Comparison of ENCODE assay signal across 31 cellular contexts in the genomic region with DNA sequence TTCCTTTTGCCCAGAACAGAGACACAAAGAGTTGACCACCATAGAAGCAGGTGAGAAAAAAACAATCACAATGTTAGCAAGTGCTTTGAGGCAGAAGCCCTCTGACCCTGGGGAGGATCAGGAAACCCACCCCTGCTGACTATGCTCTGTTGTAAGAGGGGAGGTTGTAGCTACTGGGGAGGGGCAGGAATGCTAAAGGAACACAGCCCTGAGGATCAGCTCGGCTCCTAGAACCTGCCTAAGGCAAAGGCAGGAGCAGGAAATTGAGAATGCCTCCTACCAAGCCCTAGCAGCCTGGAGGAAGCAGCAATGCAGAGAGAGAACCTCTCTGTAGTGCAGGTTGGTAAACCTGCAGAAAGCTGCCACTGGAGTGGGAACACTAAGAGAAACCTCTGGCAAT.
"Had no signal": no experiment of that assay in that cellular context is flagged by ENCODE, and none has a peak within 500 bp of the region (broad histone marks: within the 10 kb centered on the region; RNA-seq: fewer than 3 reads in every experiment).

No MANE protein-coding gene starts in this region.

- H3K36me3 Mint-ChIP-seq: activated naive CD4-positive, alpha-beta T cell treated with anti-CD3 and anti-CD28 coated beads, Interleukin-2, amount 10 ng/mL, durations not matched to agents 7 days and 5 days; activated naive CD8-positive, alpha-beta T cell treated with anti-CD3 and anti-CD28 coated beads, Interleukin-2, amount 10 ng/mL, durations not matched to agents 7 days and 5 days; brain; stimulated activated naive B cell treated with anti-CD40 and anti-IgM and Interleukin-4, amounts not matched to agents 10 μg/mL and 1 μg/mL and 100 μg/mL, for 72 hours had no signal

- H3K36me3 ChIP-seq: ascending aorta, cardiac muscle cell, colonic mucosa, left ventricle myocardium inferior, pancreas, sigmoid colon, suprapubic skin, tibial artery, upper lobe of right lung had no signal

- H3K4me1 Mint-ChIP-seq: activated naive CD4-positive, alpha-beta T cell treated with anti-CD3 and anti-CD28 coated beads, Interleukin-2, amount 10 ng/mL, durations not matched to agents 7 days and 5 days; activated naive CD8-positive, alpha-beta T cell treated with anti-CD3 and anti-CD28 coated beads, Interleukin-2, amount 10 ng/mL, durations not matched to agents 7 days and 5 days; stimulated activated naive B cell treated with anti-CD40 and anti-IgM and Interleukin-4, amounts not matched to agents 10 μg/mL and 1 μg/mL and 100 μg/mL, for 72 hours had no signal

- DNase-seq: activated CD4-positive, alpha-beta T cell treated with anti-CD3 and anti-CD28 coated beads for 4 hours; activated CD4-positive, alpha-beta T cell treated with anti-CD3 and anti-CD28 coated beads, Interleukin-2, amount 50 U/mL, for 4 hours; activated gamma-delta T cell; activated naive CD4-positive, alpha-beta T cell treated with anti-CD3 and anti-CD28 coated beads, Interleukin-2, amount 10 ng/mL, durations not matched to agents 7 days and 5 days; activated naive CD8-positive, alpha-beta T cell treated with anti-CD3 and anti-CD28 coated beads, Interleukin-2, amount 10 ng/mL, durations not matched to agents 7 days and 5 days; cerebellar nuclear complex; colonic mucosa; effector memory CD4-positive, alpha-beta T cell; foreskin fibroblast; head of caudate nucleus; hippocampal formation; left ventricle myocardium inferior; nucleus accumbens; pancreas; psoas muscle; sigmoid colon; small intestine; stimulated activated CD4-positive, alpha-beta T cell treated with anti-CD3 and anti-CD28 coated beads, Interleukin-1b, Interleukin-23, amount 100 ng/mL, for 48 hours; stimulated activated CD4-positive, alpha-beta T cell treated with anti-CD3 and anti-CD28 coated beads, Interleukin-4, amount 100 ng/mL, for 4 hours; stimulated activated CD8-positive, alpha-beta memory T cell treated with anti-CD3 and anti-CD28 coated beads, Interleukin-4, amount 100 ng/mL, for 48 hours; stimulated activated naive B cell treated with anti-CD40 and anti-IgM and Interleukin-4, amounts not matched to agents 10 μg/mL and 1 μg/mL and 100 μg/mL, for 72 hours; T-helper 1 cell; tibial artery; upper lobe of right lung had no signal

- H3K4me3 Mint-ChIP-seq: activated naive CD4-positive, alpha-beta T cell treated with anti-CD3 and anti-CD28 coated beads, Interleukin-2, amount 10 ng/mL, durations not matched to agents 7 days and 5 days; activated naive CD8-positive, alpha-beta T cell treated with anti-CD3 and anti-CD28 coated beads, Interleukin-2, amount 10 ng/mL, durations not matched to agents 7 days and 5 days; brain; nephron; stimulated activated naive B cell treated with anti-CD40 and anti-IgM and Interleukin-4, amounts not matched to agents 10 μg/mL and 1 μg/mL and 100 μg/mL, for 72 hours; T-helper 2 cell treated with Interferon-gamma antibody and Interleukin-4, amounts not matched to agents 5 μg/mL and 100 μg/mL, for 36 hours had no signal

- H3K9me3 Mint-ChIP-seq: activated naive CD4-positive, alpha-beta T cell treated with anti-CD3 and anti-CD28 coated beads, Interleukin-2, amount 10 ng/mL, durations not matched to agents 7 days and 5 days; activated naive CD8-positive, alpha-beta T cell treated with anti-CD3 and anti-CD28 coated beads, Interleukin-2, amount 10 ng/mL, durations not matched to agents 7 days and 5 days; nephron; stimulated activated naive B cell treated with anti-CD40 and anti-IgM and Interleukin-4, amounts not matched to agents 10 μg/mL and 1 μg/mL and 100 μg/mL, for 72 hours; T-helper 2 cell treated with Interferon-gamma antibody and Interleukin-4, amounts not matched to agents 5 μg/mL and 100 μg/mL, for 36 hours had no signal

- H3K27me3 ChIP-seq: ascending aorta, cardiac muscle cell, colonic mucosa, pancreas, sigmoid colon, suprapubic skin, tibial artery, upper lobe of right lung had no signal

- H3K27ac Mint-ChIP-seq: activated naive CD4-positive, alpha-beta T cell treated with anti-CD3 and anti-CD28 coated beads, Interleukin-2, amount 10 ng/mL, durations not matched to agents 7 days and 5 days; activated naive CD8-positive, alpha-beta T cell treated with anti-CD3 and anti-CD28 coated beads, Interleukin-2, amount 10 ng/mL, durations not matched to agents 7 days and 5 days; brain; nephron; stimulated activated naive B cell treated with anti-CD40 and anti-IgM and Interleukin-4, amounts not matched to agents 10 μg/mL and 1 μg/mL and 100 μg/mL, for 72 hours; T-helper 2 cell treated with Interferon-gamma antibody and Interleukin-4, amounts not matched to agents 5 μg/mL and 100 μg/mL, for 36 hours had no signal

- ATAC-seq: pancreas; psoas muscle; stimulated activated naive B cell treated with anti-CD40 and anti-IgM and Interleukin-4, amounts not matched to agents 10 μg/mL and 1 μg/mL and 100 μg/mL, for 72 hours; upper lobe of right lung had no signal

- H3K27me3 Mint-ChIP-seq: activated naive CD8-positive, alpha-beta T cell treated with anti-CD3 and anti-CD28 coated beads, Interleukin-2, amount 10 ng/mL, durations not matched to agents 7 days and 5 days; brain; stimulated activated naive B cell treated with anti-CD40 and anti-IgM and Interleukin-4, amounts not matched to agents 10 μg/mL and 1 μg/mL and 100 μg/mL, for 72 hours had no signal

- H3K4me3 ChIP-seq: ascending aorta, cardiac muscle cell, colonic mucosa, left ventricle myocardium inferior, lung, pancreas, psoas muscle, sigmoid colon, suprapubic skin, tibial artery, upper lobe of right lung had no signal
